In genomic region chr4:20428410-20429160, GRCh38 we compare ENCODE assay signal across 11 cellular contexts.
A peak's percentile ranks its signal among the peaks of the same experiment; 100 is the strongest.
DNase-seq lines count a peak whose midpoint lies in the region; ATAC-seq, FAIRE-seq and TF ChIP-seq lines count a peak whose summit lies in the region.
"Had no signal": no experiment of that assay in that cellular context is flagged by ENCODE, and none has a peak within 500 bp of the region (broad histone marks: within the 10 kb centered on the region; RNA-seq: fewer than 3 reads in every experiment).

No MANE protein-coding gene starts in this region.

- H3K4ac ChIP-seq in H1 (replicated peaks; ENCODE audit: insufficient read length, low read depth, low read length), result no peak overlapping the region

- H3K23me2 ChIP-seq in H1 (ENCODE audit: low read depth, low read length), result no peaks in the 10 kb centered on the region

- no peak overlapping the region for H3K56ac ChIP-seq in H1 (replicated peaks; ENCODE audit: insufficient read length, low read depth, low read length)

- no peak overlapping the region for H2BK12ac ChIP-seq in H1 (ENCODE audit: low read depth, low read length)

- no peak overlapping the region for H4K91ac ChIP-seq in H1 (replicated peaks; ENCODE audit: insufficient read length, low read length)

- peak; percentile 61 to 63 for TF ChIP-seq RAD21 in H1 (IDR thresholded peaks at IDR 0.05 in 1 of 2, conservative IDR thresholded peaks at IDR 0.05 in 1 of 2; ENCODE audit: low read depth in 2 of 2, low read length in 2 of 2)

- CTCF ChIA-PET in MCF 10A (lab: Yijun Ruan, JAX), result interaction anchor here (0.5 to 1.2 kb wide), 3 partner anchors 83 to 456 kb away, joined by 3 to 5 read pairs (median 4); no protein-coding TSS in a partner anchor
- CTCF ChIA-PET in H1 (lab: Charles Lee; ENCODE audit: partially characterized antibody), result interaction anchor here (0.7 to 3.5 kb wide), 19 partner anchors 10 to 256 kb away, joined by 3 to 13 read pairs (median 4); no protein-coding TSS in a partner anchor
- CTCF ChIA-PET in HEK293T (lab: Yijun Ruan, JAX), result no interaction called here

- H3K4me2 ChIP-seq in MM.1S (ENCODE audit: low read depth, low read length) (no peak overlapping the region), H1 (ENCODE audit: insufficient read depth in 1 of 2, low read depth in 2 of 2, low read length in 2 of 2) (no peak overlapping the region)

- no peaks in the 10 kb centered on the region for H3K36me3 ChIP-seq in breast epithelium
- H3K36me3 ChIP-seq in MM.1S (replicated peaks; ENCODE audit: insufficient read depth, low read length), result no peaks in the 10 kb centered on the region
- H3K36me3 ChIP-seq in H1 (ENCODE audit: control insufficient read depth in 2 of 4, insufficient read depth in 4 of 4, low read length in 3 of 4), result no peaks in the 10 kb centered on the region
- no peaks in the 10 kb centered on the region for H3K36me3 ChIP-seq in left lung
- H3K36me3 ChIP-seq: thyroid gland had no signal

- no peaks in the 10 kb centered on the region for H3F3A ChIP-seq in MM.1S (ENCODE audit: insufficient read depth, low read length)

- H4K20me1 ChIP-seq in MM.1S (ENCODE audit: insufficient read depth, low read length) (no peaks in the 10 kb centered on the region), H1 (replicated peaks in 1 of 2; ENCODE audit: control insufficient read depth in 1 of 2, insufficient read depth in 2 of 2, low read length in 2 of 2) (no peaks in the 10 kb centered on the region)

- H3K18ac ChIP-seq in H1 (ENCODE audit: extremely low read depth, low read length), result no peak overlapping the region

- H2BK20ac ChIP-seq in H1 (ENCODE audit: low read length), result no peak overlapping the region

- H3K27ac Mint-ChIP-seq in MCF 10A (ENCODE audit: low read depth, unreplicated experiment) (no peak overlapping the region), type B pancreatic cell (no peak overlapping the region)

- WGBS in H1 (ENCODE audit: extremely low coverage in 1 of 2, insufficient coverage in 1 of 2, insufficient read length in 1 of 2, insufficient replicate concordance in 2 of 2, low coverage in 1 of 2, low lambda C conversion rate in 2 of 2, missing lambda C conversion rate in 1 of 2), 2 experiments, result 81 to 100% methylated on average over 1 to 8 of the region's 8 CpGs

- H2AFZ ChIP-seq in MM.1S (ENCODE audit: low read length) (no peak overlapping the region), H1 (ENCODE audit: low read length) (no peak overlapping the region)

- DNase-seq in MCF 10A (ENCODE audit: unreplicated experiment) (peak; percentile 14), breast epithelium (ENCODE audit: low spot score in 2 of 2) (no peak), MM.1S (no peak), H1 (ENCODE audit: low read depth in 1 of 2, low spot score in 2 of 2) (no peak), type B pancreatic cell (ENCODE audit: extremely low spot score, unreplicated experiment) (no peak), left lung (no peak), HEK293T (ENCODE audit: extremely low spot score) (no peak)
- DNase-seq: stimulated activated CD4-positive, alpha-beta T cell treated with anti-CD3 and anti-CD28 coated beads, Interleukin-12 subunit alpha, Interleukin-12 subunit beta, amount 100 ng/mL, for 4 hours; T-helper 2 cell; thyroid gland had no signal

- H3K79me2 ChIP-seq in MM.1S (ENCODE audit: low read length) (no peaks in the 10 kb centered on the region), H1 (ENCODE audit: control insufficient read depth in 1 of 2, insufficient read depth in 2 of 2, low read length in 2 of 2) (no peaks in the 10 kb centered on the region)

- H2AK5ac ChIP-seq in H1 (ENCODE audit: low read depth, low read length), result no peak overlapping the region

- intact Hi-C loops in MCF 10A (cut with micrococcal nuclease), result no loop called here
- intact Hi-C loops in breast epithelium (cut with DNase I; ENCODE audit: low total_unique reads), result no loop called here
- intact Hi-C loops in left lung (cut with DNase I), result loop anchor here in 1 of 2 donors (10.0 kb wide), 1 partner anchor 256 kb away; no protein-coding TSS in a partner anchor

- TF ChIP-seq EP300 in H1 (IDR thresholded peaks at IDR 0.05; ENCODE audit: borderline replicate concordance in 1 of 2, low read depth in 2 of 2, low read length in 2 of 2), result no peak

- H3K27me3 Mint-ChIP-seq in MCF 10A (ENCODE audit: insufficient read depth, unreplicated experiment) (no peaks in the 10 kb centered on the region), type B pancreatic cell (peaks cover 6% of the 10 kb centered on the region)

- TF ChIP-seq CTCF in MCF 10A (IDR thresholded peaks at IDR 0.05; ENCODE audit: unreplicated experiment), result no peak
- TF ChIP-seq CTCF in breast epithelium (IDR thresholded peaks at IDR 0.05), result no peak
- TF ChIP-seq CTCF in MM.1S (IDR thresholded peaks at IDR 0.05; ENCODE audit: low read length), result peak; percentile 32
- TF ChIP-seq CTCF in H1 (IDR thresholded peaks at IDR 0.05; ENCODE audit: control extremely low read depth in 1 of 3, insufficient read depth in 1 of 3, low read depth in 1 of 3, low read length in 3 of 3), result peak in 2 of 3 experiments; percentile 15 to 30; a peak in 2 of 4 replicates
- peak; percentile 60 for TF ChIP-seq CTCF in type B pancreatic cell (conservative IDR thresholded peaks at IDR 0.05)
- TF ChIP-seq CTCF in left lung (IDR thresholded peaks at IDR 0.05), result no peak

- H3K9ac ChIP-seq in MM.1S (ENCODE audit: low read length), result no peak overlapping the region
- no peak overlapping the region for H3K9ac ChIP-seq in H1 (replicated peaks in 1 of 4; ENCODE audit: extremely low read depth in 1 of 4, low read depth in 3 of 4, low read length in 3 of 4)

- H3K23ac ChIP-seq in H1 (ENCODE audit: insufficient read length), result no peak overlapping the region

- POLR2A ChIA-PET in MCF 10A (lab: Yijun Ruan, JAX), result no interaction called here
- POLR2A ChIA-PET in H1 (lab: Charles Lee; ENCODE audit: partially characterized antibody), result interaction anchor here (1.6 kb wide), 1 partner anchor 177 kb away, joined by 4 read pairs; no protein-coding TSS in a partner anchor
- POLR2A ChIA-PET in HEK293T (lab: Yijun Ruan, JAX), result no interaction called here

- H3K27me3 ChIP-seq in breast epithelium (no peaks in the 10 kb centered on the region), MM.1S (replicated peaks; ENCODE audit: insufficient read depth, low read length) (no peaks in the 10 kb centered on the region), H1 (replicated peaks in 1 of 4; ENCODE audit: control insufficient read depth in 3 of 4, extremely low read depth in 1 of 4, insufficient read depth in 3 of 4, low read length in 3 of 4) (no peaks in the 10 kb centered on the region), left lung (no peaks in the 10 kb centered on the region)
- H3K27me3 ChIP-seq: thyroid gland had no signal

- H3K4me1 Mint-ChIP-seq in MCF 10A (ENCODE audit: insufficient read depth, unreplicated experiment) (peaks cover 18% of the 10 kb centered on the region), type B pancreatic cell (ENCODE audit: unreplicated experiment) (peaks cover 16% of the 10 kb centered on the region)

- no peak overlapping the region for H2BK15ac ChIP-seq in H1 (ENCODE audit: low read length)

- H3K4me3 ChIP-seq in breast epithelium (no peak overlapping the region), MM.1S (ENCODE audit: low read length) (no peak overlapping the region), H1 (ENCODE audit: extremely low read depth in 1 of 4, insufficient read depth in 2 of 4, low read depth in 3 of 4, low read length in 4 of 4) (no peak overlapping the region), left lung (no peak overlapping the region)
- H3K4me3 ChIP-seq: thyroid gland had no signal

- no peak overlapping the region for H2BK5ac ChIP-seq in H1 (ENCODE audit: low read depth, low read length)

- no peak overlapping the region for H3K27ac ChIP-seq in breast epithelium
- no peak overlapping the region for H3K27ac ChIP-seq in MM.1S (ENCODE audit: low read length)
- no peak overlapping the region for H3K27ac ChIP-seq in H1 (ENCODE audit: low read depth, low read length)
- no peak overlapping the region for H3K27ac ChIP-seq in left lung
- H3K27ac ChIP-seq: thyroid gland had no signal

- no peak overlapping the region for H3K14ac ChIP-seq in H1 (ENCODE audit: insufficient read length)

- no TSS peak for BruUV-seq in MCF 10A (replicated peaks; lab: Mats Ljungman, UMichigan)

- TF ChIP-seq POLR2A in breast epithelium (IDR thresholded peaks at IDR 0.05) (no peak), H1 (IDR thresholded peaks at IDR 0.05; ENCODE audit: control extremely low read depth in 1 of 2, low read depth in 2 of 2, low read length in 2 of 2) (no peak)

- no peak for FAIRE-seq in H1 (lab: Jason Lieb, UNC)

- H3K9me3 ChIP-seq in breast epithelium (no peaks in the 10 kb centered on the region), MM.1S (replicated peaks; ENCODE audit: insufficient read depth, low read length) (no peaks in the 10 kb centered on the region), H1 (ENCODE audit: insufficient read depth in 2 of 2, low read depth in 1 of 2, low read length in 1 of 2) (no peaks in the 10 kb centered on the region), left lung (no peaks in the 10 kb centered on the region)
- H3K9me3 ChIP-seq: thyroid gland had no signal

- H2BK120ac ChIP-seq in H1 (replicated peaks; ENCODE audit: low read depth, low read length), result no peak overlapping the region

- H4K8ac ChIP-seq in H1 (ENCODE audit: extremely low read depth, insufficient read depth, low read length), result no peak overlapping the region

- ATAC-seq in GM18858 (IDR thresholded peaks at IDR 0.05; ENCODE audit: unreplicated experiment) (no peak), left lung (no peak)

- no peak overlapping the region for H3K4me3 Mint-ChIP-seq in MCF 10A (ENCODE audit: unreplicated experiment)
- no peak overlapping the region for H3K4me3 Mint-ChIP-seq in type B pancreatic cell

- H3K36me3 Mint-ChIP-seq in MCF 10A (ENCODE audit: insufficient read depth, unreplicated experiment) (no peaks in the 10 kb centered on the region), type B pancreatic cell (no peaks in the 10 kb centered on the region)

- no peaks in the 10 kb centered on the region for H3K9me2 ChIP-seq in MM.1S (replicated peaks; ENCODE audit: insufficient read depth, low read length)

- H3K4me1 ChIP-seq in breast epithelium, result no peaks in the 10 kb centered on the region
- no peaks in the 10 kb centered on the region for H3K4me1 ChIP-seq in MM.1S (ENCODE audit: low read length)
- H3K4me1 ChIP-seq in H1 (replicated peaks in 1 of 4; ENCODE audit: control insufficient read depth in 3 of 4, insufficient read depth in 4 of 4, low read length in 3 of 4), result peaks cover 0 to 7% (median 2%) of the 10 kb centered on the region in 4 experiments; a peak in 2 of 7 replicates
- H3K4me1 ChIP-seq in left lung, result no peaks in the 10 kb centered on the region
- H3K4me1 ChIP-seq: thyroid gland had no signal

- H4K5ac ChIP-seq in H1 (ENCODE audit: insufficient read length, low read depth, low read length), result no peak overlapping the region

- H3K79me1 ChIP-seq in H1 (ENCODE audit: low read depth, low read length), result no peaks in the 10 kb centered on the region

- no peaks in the 10 kb centered on the region for H3K9me3 Mint-ChIP-seq in MCF 10A (ENCODE audit: unreplicated experiment)
- H3K9me3 Mint-ChIP-seq in type B pancreatic cell, result no peaks in the 10 kb centered on the region

TF ChIP-seq in H1, 55 proteins besides CTCF, POLR2A, EP300 and RAD21 (continues in another document):
- no peak for TF ChIP-seq RXRA (IDR thresholded peaks at IDR 0.05; ENCODE audit: insufficient read depth, low read depth, low read length)

TF ChIP-seq in HEK293T, 16 proteins besides CTCF, POLR2A, EP300 and RAD21 (continues in another document):
- no peak for TF ChIP-seq FOXM1 (IDR thresholded peaks at IDR 0.05; ENCODE audit: borderline replicate concordance)
- no peak for TF ChIP-seq CTBP1 (IDR thresholded peaks at IDR 0.05; ENCODE audit: borderline replicate concordance)

Comparison
In these comparisons a context has a peak if more than half of its experiments do, and no peak if none do; other contexts are left out.
1. CTCF ChIP-seq: peak in MM.1S (single experiment), H1 (2 of 3) and type B pancreatic cell (single experiment); none in MCF 10A (single experiment), breast epithelium (0 of 3) and left lung (0 of 2).